19 cellular contexts compared by ENCODE assay signal in genomic region chr7:22601028-22601795, GRCh38.
A peak's percentile ranks its signal among the peaks of the same experiment; 100 is the strongest.
DNase-seq lines count a peak whose midpoint lies in the region; ATAC-seq and TF ChIP-seq lines count a peak whose summit lies in the region.
"Had no signal": no experiment of that assay in that cellular context is flagged by ENCODE, and none has a peak within 500 bp of the region (broad histone marks: within the 10 kb centered on the region; RNA-seq: fewer than 3 reads in every experiment).

No MANE protein-coding gene starts in this region.

- no peak overlapping the region for H3K9ac ChIP-seq in trophoblast cell (ENCODE audit: low read length)
- no peak overlapping the region for H3K9ac ChIP-seq in mammary epithelial cell (ENCODE audit: insufficient read depth, low read length)

- intact Hi-C loops in natural killer cell (cut with micrococcal nuclease), result no loop called here
- intact Hi-C loops in lower lobe of right lung (cut with DNase I), result no loop called here
- intact Hi-C loops in mammary epithelial cell (cut with micrococcal nuclease), result loop anchor here (5.0 kb wide), 1 partner anchor 39 kb away; no protein-coding TSS in a partner anchor

- H4K8ac ChIP-seq in trophoblast cell (ENCODE audit: low read depth, low read length), result no peak overlapping the region

- peak overlapping the region; percentile 25 for H3K27ac ChIP-seq in lower lobe of right lung
- no peak overlapping the region for H3K27ac ChIP-seq in trophoblast cell (ENCODE audit: low read depth, low read length)
- H3K27ac ChIP-seq in mammary epithelial cell (ENCODE audit: insufficient read depth, low read depth, low read length), result no peak overlapping the region

- no peaks in the 10 kb centered on the region for H3K36me3 Mint-ChIP-seq in natural killer cell treated with Interleukin-12 subunit alpha and Interleukin-12 subunit beta and Interleukin-15 and Interleukin-18, amount 100 ng/mL, for 72 hours
- H3K36me3 Mint-ChIP-seq in natural killer cell, result no peaks in the 10 kb centered on the region
- H3K36me3 Mint-ChIP-seq: immature natural killer cell had no signal

- CTCF ChIA-PET in mammary epithelial cell (lab: Charles Lee; ENCODE audit: low non-redundant PET), result no interaction called here

- H2AK5ac ChIP-seq in trophoblast cell (ENCODE audit: low read length), result no peak overlapping the region

- TF ChIP-seq CTCF in natural killer cell (IDR thresholded peaks at IDR 0.05), result no peak
- TF ChIP-seq CTCF in lower lobe of right lung (IDR thresholded peaks at IDR 0.05), result no peak
- no peak for TF ChIP-seq CTCF in mammary epithelial cell (conservative IDR thresholded peaks at IDR 0.05 in 1 of 2, IDR thresholded peaks at IDR 0.05 in 1 of 2; ENCODE audit: extremely low read depth in 1 of 2, insufficient read depth in 1 of 2, low read depth in 1 of 2, low read length in 2 of 2)

- in situ Hi-C loops in mammary epithelial cell (cut with MboI; ENCODE audit: low sequenced_read_pairs in 2 of 2), result no loop called here

- no peak overlapping the region for H3K23ac ChIP-seq in trophoblast cell (ENCODE audit: low read length)

- H3K4me3 ChIP-seq in lower lobe of right lung (no peak overlapping the region), trophoblast cell (ENCODE audit: low read depth, low read length) (no peak overlapping the region), mammary epithelial cell (replicated peaks in 1 of 3; ENCODE audit: insufficient read depth in 1 of 3, low read depth in 2 of 3, low read length in 3 of 3) (no peak overlapping the region)
- H3K4me3 ChIP-seq: sigmoid colon had no signal

- H3K79me1 ChIP-seq in trophoblast cell (ENCODE audit: low read length), result no peaks in the 10 kb centered on the region

- H4K12ac ChIP-seq in trophoblast cell (ENCODE audit: low read depth, low read length), result no peak overlapping the region

- H3K18ac ChIP-seq in trophoblast cell (ENCODE audit: low read length), result no peak overlapping the region

- peaks cover 13 to 15% of the 10 kb centered on the region in 2 donors for H3K27me3 Mint-ChIP-seq in natural killer cell treated with Interleukin-12 subunit alpha and Interleukin-12 subunit beta and Interleukin-15 and Interleukin-18, amount 100 ng/mL, for 72 hours
- H3K27me3 Mint-ChIP-seq in natural killer cell (ENCODE audit: low read depth in 2 of 2), result peaks cover 13 to 25% of the 10 kb centered on the region in 2 donors
- H3K27me3 Mint-ChIP-seq: memory B cell had no signal

- ATAC-seq in natural killer cell treated with Interleukin-12 subunit alpha and Interleukin-12 subunit beta and Interleukin-15 and Interleukin-18, amount 100 ng/mL, for 72 hours, result peak; percentile 45 to 76
- ATAC-seq in natural killer cell (no peak), lower lobe of right lung (peak in 1 of 2 donors; percentile 55)

- no peak overlapping the region for H2BK5ac ChIP-seq in trophoblast cell (ENCODE audit: low read depth, low read length, poor library complexity)

- H3K14ac ChIP-seq in trophoblast cell (ENCODE audit: low read length), result no peak overlapping the region

- dilution Hi-C loops in mammary epithelial cell (cut with HindIII; ENCODE audit: low sequenced_read_pairs), result no loop called here

- H3K4me1 ChIP-seq in lower lobe of right lung, result peaks cover 8% of the 10 kb centered on the region
- no peaks in the 10 kb centered on the region for H3K4me1 ChIP-seq in trophoblast cell (ENCODE audit: control insufficient read depth in 1 of 2, insufficient read depth in 2 of 2, low read length in 2 of 2)
- peaks cover 14% of the 10 kb centered on the region for H3K4me1 ChIP-seq in mammary epithelial cell (ENCODE audit: insufficient read depth, low read length)

- H4K20me1 ChIP-seq in mammary epithelial cell (ENCODE audit: insufficient read depth, low read length), result no peaks in the 10 kb centered on the region

- H3K9me3 Mint-ChIP-seq in natural killer cell treated with Interleukin-12 subunit alpha and Interleukin-12 subunit beta and Interleukin-15 and Interleukin-18, amount 100 ng/mL, for 72 hours, result no peaks in the 10 kb centered on the region
- H3K9me3 Mint-ChIP-seq in natural killer cell, result no peaks in the 10 kb centered on the region
- H3K9me3 Mint-ChIP-seq: activated CD4-positive, alpha-beta T cell treated with anti-CD3 and anti-CD28 coated beads, Interleukin-2, amount 10 ng/mL, durations not matched to agents 24 days and 14 days; immature natural killer cell; memory B cell had no signal

- no peak overlapping the region for H2BK120ac ChIP-seq in trophoblast cell (ENCODE audit: insufficient read depth, low read length, poor library complexity)

- no peak overlapping the region for H3K4me2 ChIP-seq in trophoblast cell (ENCODE audit: low read length)
- H3K4me2 ChIP-seq in mammary epithelial cell (ENCODE audit: insufficient read depth, low read depth, low read length), result no peak overlapping the region

- BruUV-seq in mammary epithelial cell (replicated peaks; lab: Mats Ljungman, UMichigan), result no TSS peak

- H3K27me3 ChIP-seq in lower lobe of right lung (ENCODE audit: low read depth) (no peaks in the 10 kb centered on the region), trophoblast cell (ENCODE audit: insufficient read depth, low read length) (no peaks in the 10 kb centered on the region), mammary epithelial cell (ENCODE audit: insufficient read depth, low read length) (no peaks in the 10 kb centered on the region)
- H3K27me3 ChIP-seq: sigmoid colon had no signal

- H3K36me3 ChIP-seq in lower lobe of right lung, result no peaks in the 10 kb centered on the region
- H3K36me3 ChIP-seq in trophoblast cell (ENCODE audit: control insufficient read depth in 1 of 2, insufficient read depth in 2 of 2, low read length in 2 of 2), result no peaks in the 10 kb centered on the region
- no peaks in the 10 kb centered on the region for H3K36me3 ChIP-seq in mammary epithelial cell (ENCODE audit: insufficient read depth, low read length)
- H3K36me3 ChIP-seq: sigmoid colon had no signal

- no CpG with 5 or more reads among the region's 5 CpGs for WGBS in trophoblast cell (ENCODE audit: extremely low coverage, insufficient coverage, insufficient read length)
- WGBS in mammary epithelial cell (ENCODE audit: low coverage, missing lambda C conversion rate), result over 99% methylated on average over 5 of the region's 5 CpGs

- H2BK12ac ChIP-seq in trophoblast cell (ENCODE audit: low read length), result no peak overlapping the region

- DNase-seq in natural killer cell treated with Interleukin-12 subunit alpha and Interleukin-12 subunit beta and Interleukin-15 and Interleukin-18, amount 100 ng/mL, for 72 hours (ENCODE audit: low spot score), result no peak
- DNase-seq in natural killer cell (no peak), dermis blood vessel endothelial cell (peak; percentile 56), lower lobe of right lung (no peak), T-helper 9 cell (no peak), trophoblast cell (no peak), mammary epithelial cell (no peak), KG1 (lab: John Stamatoyannopoulos, UW) (no peak)
- DNase-seq: activated CD4-positive, alpha-beta T cell treated with anti-CD3 and anti-CD28 coated beads, Interleukin-2, amount 10 ng/mL, durations not matched to agents 24 days and 14 days; activated gamma-delta T cell treated with Interleukin-2 at 50 U/mL for 16 hours; glutamatergic neuron; immature natural killer cell; NCI-H1694; NCI-H446; SHP77 treated with DMSO at 0.1 percent for 48 hours; sigmoid colon; stimulated activated CD4-positive, alpha-beta T cell treated with anti-CD3 and anti-CD28 coated beads, Interleukin-2, amount 100 ng/mL, for 24 hours; T-helper 2 cell had no signal

- H3K4ac ChIP-seq in trophoblast cell (ENCODE audit: low read depth, low read length), result no peak overlapping the region

- H2AFZ ChIP-seq in trophoblast cell (ENCODE audit: insufficient read depth, low read length, poor library complexity), result no peak overlapping the region
- no peak overlapping the region for H2AFZ ChIP-seq in mammary epithelial cell (ENCODE audit: low read depth, low read length)

- H3K79me2 ChIP-seq in trophoblast cell (ENCODE audit: control insufficient read depth, insufficient read depth, low read length, poor library complexity) (no peaks in the 10 kb centered on the region), mammary epithelial cell (ENCODE audit: insufficient read depth, low read length) (no peaks in the 10 kb centered on the region)

- H3K4me3 Mint-ChIP-seq in natural killer cell treated with Interleukin-12 subunit alpha and Interleukin-12 subunit beta and Interleukin-15 and Interleukin-18, amount 100 ng/mL, for 72 hours, result peak overlapping the region; percentile 48
- H3K4me3 Mint-ChIP-seq in natural killer cell, result no peak overlapping the region
- H3K4me3 Mint-ChIP-seq: activated CD4-positive, alpha-beta T cell treated with anti-CD3 and anti-CD28 coated beads, Interleukin-2, amount 10 ng/mL, durations not matched to agents 24 days and 14 days; immature natural killer cell; memory B cell had no signal

- H3K9me3 ChIP-seq in lower lobe of right lung (no peaks in the 10 kb centered on the region), trophoblast cell (ENCODE audit: insufficient read depth, low read depth, low read length) (no peaks in the 10 kb centered on the region), mammary epithelial cell (replicated peaks; ENCODE audit: insufficient read depth, low read length) (no peaks in the 10 kb centered on the region)
- H3K9me3 ChIP-seq: sigmoid colon had no signal

- no peak overlapping the region for H4K91ac ChIP-seq in trophoblast cell (ENCODE audit: low read depth, low read length)

- peak overlapping the region; percentile 56 to 73 for H3K27ac Mint-ChIP-seq in natural killer cell treated with Interleukin-12 subunit alpha and Interleukin-12 subunit beta and Interleukin-15 and Interleukin-18, amount 100 ng/mL, for 72 hours
- no peak overlapping the region for H3K27ac Mint-ChIP-seq in natural killer cell
- H3K27ac Mint-ChIP-seq: activated CD4-positive, alpha-beta T cell treated with anti-CD3 and anti-CD28 coated beads, Interleukin-2, amount 10 ng/mL, durations not matched to agents 24 days and 14 days; immature natural killer cell; memory B cell had no signal

- peaks cover 17 to 38% of the 10 kb centered on the region in 2 donors for H3K4me1 Mint-ChIP-seq in natural killer cell treated with Interleukin-12 subunit alpha and Interleukin-12 subunit beta and Interleukin-15 and Interleukin-18, amount 100 ng/mL, for 72 hours (ENCODE audit: low read depth in 2 of 2)
- no peaks in the 10 kb centered on the region for H3K4me1 Mint-ChIP-seq in natural killer cell
- H3K4me1 Mint-ChIP-seq: activated CD4-positive, alpha-beta T cell treated with anti-CD3 and anti-CD28 coated beads, Interleukin-2, amount 10 ng/mL, durations not matched to agents 24 days and 14 days; immature natural killer cell had no signal

Comparison
In these comparisons a context has a peak if more than half of its experiments do, and no peak if none do; other contexts are left out.
1. ATAC-seq: peak in natural killer cell treated with Interleukin-12 subunit alpha and Interleukin-12 subunit beta and Interleukin-15 and Interleukin-18, amount 100 ng/mL, for 72 hours (2 of 2); none in natural killer cell (0 of 3).
2. H3K27ac Mint-ChIP-seq: peak in natural killer cell treated with Interleukin-12 subunit alpha and Interleukin-12 subunit beta and Interleukin-15 and Interleukin-18, amount 100 ng/mL, for 72 hours (2 of 2); none in natural killer cell (0 of 2).